In genomic region chr5:149667084-149667826, GRCh38 we compare ENCODE assay signal across 8 cellular contexts.
DNase-seq lines count a peak whose midpoint lies in the region; ATAC-seq and TF ChIP-seq lines count a peak whose summit lies in the region.

No MANE protein-coding gene starts in this region.

- 41 to 44% methylated on average over 5 of the region's 7 CpGs for WGBS in endodermal cell (ENCODE audit: insufficient coverage in 1 of 2, insufficient read length in 1 of 2), 2 experiments

- H3K9me3 ChIP-seq in SJCRH30 (replicated peaks) (peaks cover 9% of the 10 kb centered on the region; the same call in 1 of the 2 replicates), endodermal cell (ENCODE audit: control insufficient read depth, low read length) (peaks cover 9% of the 10 kb centered on the region)

- no peak overlapping the region for H3K27ac ChIP-seq in SJCRH30
- H3K27ac ChIP-seq in endodermal cell (ENCODE audit: low read depth, low read length), result no peak overlapping the region

- TF ChIP-seq CTCF in CD14-positive monocyte (IDR thresholded peaks at IDR 0.05) (peak; percentile 96), endodermal cell (conservative IDR thresholded peaks at IDR 0.05) (peak; percentile 98)

- no peak for DNase-seq in CD14-positive monocyte (ENCODE audit: low spot score)
- peak; percentile 45 to 77 for DNase-seq in SJCRH30
- DNase-seq in endodermal cell, result peak; percentile 78
- DNase-seq in myocyte (ENCODE audit: low read depth), result peak; percentile 32
- no peak for DNase-seq in medulla oblongata (ENCODE audit: extremely low spot score)

- H3K27me3 Mint-ChIP-seq in CD14-positive monocyte (ENCODE audit: low read depth in 3 of 3) (peaks cover 0 to 3% (median under 1%) of the 10 kb centered on the region in 3 donors), endodermal cell (ENCODE audit: insufficient read depth) (peaks cover 4% of the 10 kb centered on the region)

- H3K9me3 Mint-ChIP-seq in CD14-positive monocyte (peaks cover 0 to 16% (median 5%) of the 10 kb centered on the region in 7 donors), endodermal cell (peaks cover 19% of the 10 kb centered on the region)

- H3K4me3 ChIP-seq in SJCRH30, result no peak overlapping the region
- H3K4me3 ChIP-seq in endodermal cell (ENCODE audit: low read length), result no peak overlapping the region

- H3K4me3 Mint-ChIP-seq in CD14-positive monocyte (no peak overlapping the region), endodermal cell (no peak overlapping the region)

- H3K36me3 Mint-ChIP-seq in CD14-positive monocyte (no peaks in the 10 kb centered on the region), endodermal cell (ENCODE audit: low read depth) (no peaks in the 10 kb centered on the region)

- no peak overlapping the region for H3K9ac ChIP-seq in endodermal cell (ENCODE audit: extremely low read depth, low read length, poor library complexity, severe bottlenecking)

- H3K4me1 ChIP-seq in SJCRH30 (peaks cover 20% of the 10 kb centered on the region), endodermal cell (ENCODE audit: control insufficient read depth, insufficient read depth, low read length) (no peaks in the 10 kb centered on the region)

- H3K27me3 ChIP-seq in SJCRH30, result no peaks in the 10 kb centered on the region
- H3K27me3 ChIP-seq in endodermal cell (ENCODE audit: control insufficient read depth, insufficient read depth, low read length, poor library complexity, severe bottlenecking), result no peaks in the 10 kb centered on the region

- intact Hi-C loops in CD14-positive monocyte (cut with micrococcal nuclease), result loop anchor here (2.0 to 5.0 kb wide), 2 partner anchors 14 to 65 kb away; partner anchors contain the start of gene PPARGC1B (in 1 of the 2)

- H3K27ac Mint-ChIP-seq in CD14-positive monocyte (peak overlapping the region; percentile 52 to 90 (median 87)), endodermal cell (peak overlapping the region; percentile 1)

- ATAC-seq in GM19455 (IDR thresholded peaks at IDR 0.05; ENCODE audit: unreplicated experiment), result peak; percentile 68
- no peak for ATAC-seq in GM21423 (IDR thresholded peaks at IDR 0.05; ENCODE audit: unreplicated experiment)
- no peak for ATAC-seq in GM18907 (IDR thresholded peaks at IDR 0.05; ENCODE audit: unreplicated experiment)

- H3K36me3 ChIP-seq in SJCRH30 (no peaks in the 10 kb centered on the region), endodermal cell (ENCODE audit: control insufficient read depth, insufficient read depth, low read length) (no peaks in the 10 kb centered on the region)

- H3K4me1 Mint-ChIP-seq in CD14-positive monocyte, result peaks cover 45% of the 10 kb centered on the region
- H3K4me1 Mint-ChIP-seq in endodermal cell, result peaks cover 10% of the 10 kb centered on the region

Comparison
In these comparisons a context has a peak if more than half of its experiments do, and no peak if none do; other contexts are left out.
1. DNase-seq: peak in SJCRH30 (2 of 2), endodermal cell (single experiment) and myocyte (single experiment); none in CD14-positive monocyte (single experiment) and medulla oblongata (single experiment).